ENCODE assay signal across 12 cellular contexts in genomic region chr5:96384353-96384752, GRCh38. TPM values are rescaled to one million over a fixed set of nuclear protein-coding genes. Genes with fewer than 3 reads are reported as not detected.
DNase-seq lines count a peak whose midpoint lies in the region; ATAC-seq and TF ChIP-seq lines count a peak whose summit lies in the region.
"Had no signal": no experiment of that assay in that cellular context is flagged by ENCODE, and none has a peak within 500 bp of the region (broad histone marks: within the 10 kb centered on the region; RNA-seq: fewer than 3 reads in every experiment).

No MANE protein-coding gene starts in this region.

- no peak overlapping the region for H3K4me3 Mint-ChIP-seq in osteocyte (ENCODE audit: unreplicated experiment)

- H3K27ac Mint-ChIP-seq in osteocyte (ENCODE audit: unreplicated experiment), result peak overlapping the region; percentile 19

- no peak for TF ChIP-seq CTCF in osteocyte (IDR thresholded peaks at IDR 0.05)

- peaks cover 20% of the 10 kb centered on the region for H3K4me1 Mint-ChIP-seq in osteocyte (ENCODE audit: unreplicated experiment)

- ATAC-seq in GM19467 (IDR thresholded peaks at IDR 0.05; ENCODE audit: unreplicated experiment), result no peak
- ATAC-seq in GM18868 (IDR thresholded peaks at IDR 0.05; ENCODE audit: unreplicated experiment), result no peak

- H3K27me3 Mint-ChIP-seq in osteocyte (ENCODE audit: unreplicated experiment), result peaks cover 12% of the 10 kb centered on the region

- H3K36me3 Mint-ChIP-seq in osteocyte (ENCODE audit: unreplicated experiment), result no peaks in the 10 kb centered on the region

- no peaks in the 10 kb centered on the region for H3K9me3 Mint-ChIP-seq in osteocyte (ENCODE audit: unreplicated experiment)

- DNase-seq in EL, result peak; percentile 87
- DNase-seq in RPMI7951 (ENCODE audit: low read depth), result peak; percentile 89
- DNase-seq in fibroblast of gingiva (ENCODE audit: low read depth), result peak; percentile 82
- DNase-seq in osteocyte (ENCODE audit: extremely low spot score, unreplicated experiment), result no peak
- DNase-seq in NCI-H2227 (lab: John Stamatoyannopoulos, UW; ENCODE audit: unreplicated experiment), result no peak
- no peak for DNase-seq in effector CD8-positive, alpha-beta T cell (lab: John Stamatoyannopoulos, UW)
- DNase-seq: activated naive CD4-positive, alpha-beta T cell treated with Interleukin-2 at 50 U/mL for 16 hours; DND-41; NCI-H1694 treated with DMSO at 0.1 percent for 48 hours; stimulated activated CD8-positive, alpha-beta memory T cell treated with anti-CD3 and anti-CD28 coated beads, Interleukin-4, amount 100 ng/mL, for 48 hours had no signal

RNA-seq across cellular contexts. Expression of gene PCSK1, which starts 48.7 kb away (rescaled TPM):
- total RNA-seq in RPMI7951 (2014; rRNA removed; shearing (Covaris generic)), result 4.6 TPM in 2 replicates
- not detected in 2 replicates for total RNA-seq in osteocyte

Comparison
In these comparisons a context has a peak if more than half of its experiments do, and no peak if none do; other contexts are left out.
1. DNase-seq: peak in EL (single experiment), RPMI7951 (single experiment) and fibroblast of gingiva (single experiment); none in osteocyte (single experiment), NCI-H2227 (single experiment) and effector CD8-positive, alpha-beta T cell (single experiment).